Comparison of ENCODE assay signal across 18 cellular contexts in genomic region chr5:10466446-10467073, GRCh38.
DNase-seq lines count a peak whose midpoint lies in the region; ATAC-seq lines count a peak whose summit lies in the region.
"Had no signal": no experiment of that assay in that cellular context is flagged by ENCODE, and none has a peak within 500 bp of the region (broad histone marks: within the 10 kb centered on the region; RNA-seq: fewer than 3 reads in every experiment).

No MANE protein-coding gene starts in this region.

- no peak overlapping the region for H3K4me3 Mint-ChIP-seq in stimulated activated naive B cell treated with anti-CD40 and anti-IgM and Interleukin-4, amounts not matched to agents 10 μg/mL and 1 μg/mL and 100 μg/mL, for 72 hours
- H3K4me3 Mint-ChIP-seq: activated CD4-positive, alpha-beta T cell treated with anti-CD3 and anti-CD28 coated beads, Interleukin-2, amount 10 ng/mL, durations not matched to agents 7 days and 5 days; activated T-cell treated with anti-CD3 and anti-CD28 coated beads, Interleukin-2, amount 50 U/mL, for 72 hours had no signal

- peaks cover 15% of the 10 kb centered on the region for H3K4me1 ChIP-seq in HUES48 (ENCODE audit: control insufficient read depth, insufficient read depth, low read length)

- H3K4me3 ChIP-seq in HUES48 (ENCODE audit: low read depth, low read length): no peak overlapping the region
- H3K4me3 ChIP-seq: BLaER1, left lung, upper lobe of left lung had no signal

- H3K36me3 Mint-ChIP-seq in stimulated activated naive B cell treated with anti-CD40 and anti-IgM and Interleukin-4, amounts not matched to agents 10 μg/mL and 1 μg/mL and 100 μg/mL, for 72 hours: no peaks in the 10 kb centered on the region

- H3K27me3 Mint-ChIP-seq in stimulated activated naive B cell treated with anti-CD40 and anti-IgM and Interleukin-4, amounts not matched to agents 10 μg/mL and 1 μg/mL and 100 μg/mL, for 72 hours: peaks cover 16 to 19% of the 10 kb centered on the region in 2 donors
- H3K27me3 Mint-ChIP-seq: activated CD4-positive, alpha-beta T cell treated with anti-CD3 and anti-CD28 coated beads, Interleukin-2, amount 10 ng/mL, durations not matched to agents 7 days and 5 days had no signal

- peak overlapping the region; percentile 86 for H3K27ac ChIP-seq in HUES48 (ENCODE audit: low read depth, low read length)
- H3K27ac ChIP-seq in substantia nigra (ENCODE audit: low read depth, low read length, poor library complexity, severe bottlenecking): no peak overlapping the region
- H3K27ac ChIP-seq: BLaER1, left lung had no signal

- DNase-seq in SKM-1 (lab: John Stamatoyannopoulos, UW; ENCODE audit: unreplicated experiment) (peak; percentile 75), islet precursor cell (peak; percentile 51), substantia nigra (lab: John Stamatoyannopoulos, UW) (no peak)
- no peak for DNase-seq in stimulated activated naive B cell treated with anti-CD40 and anti-IgM and Interleukin-4, amounts not matched to agents 10 μg/mL and 1 μg/mL and 100 μg/mL, for 72 hours
- DNase-seq: activated CD4-positive, alpha-beta T cell treated with anti-CD3 and anti-CD28 coated beads, Interleukin-2, amount 10 ng/mL, durations not matched to agents 7 days and 5 days; activated naive CD4-positive, alpha-beta T cell; activated T-cell treated with anti-CD3 and anti-CD28 coated beads, Interleukin-2, amount 50 U/mL, for 72 hours; DND-41; left lung; NCI-H1092; NCI-H2029; NCI-H526; T-helper 9 cell had no signal

- no peaks in the 10 kb centered on the region for H3K9me3 ChIP-seq in HUES48 (ENCODE audit: control insufficient read depth, insufficient read depth, low read length)
- H3K9me3 ChIP-seq: BLaER1, left lung, upper lobe of left lung had no signal

- H3K9me3 Mint-ChIP-seq in stimulated activated naive B cell treated with anti-CD40 and anti-IgM and Interleukin-4, amounts not matched to agents 10 μg/mL and 1 μg/mL and 100 μg/mL, for 72 hours: no peaks in the 10 kb centered on the region
- H3K9me3 Mint-ChIP-seq: activated CD4-positive, alpha-beta T cell treated with anti-CD3 and anti-CD28 coated beads, Interleukin-2, amount 10 ng/mL, durations not matched to agents 7 days and 5 days; activated T-cell treated with anti-CD3 and anti-CD28 coated beads, Interleukin-2, amount 50 U/mL, for 72 hours had no signal

- ATAC-seq in stimulated activated naive B cell treated with anti-CD40 and anti-IgM and Interleukin-4, amounts not matched to agents 10 μg/mL and 1 μg/mL and 100 μg/mL, for 72 hours (replicated peaks): no peak
- no peak for ATAC-seq in GM21447 (IDR thresholded peaks at IDR 0.05; ENCODE audit: unreplicated experiment)
- ATAC-seq in GM21360 (IDR thresholded peaks at IDR 0.05; ENCODE audit: unreplicated experiment): no peak
- ATAC-seq: activated T-cell treated with anti-CD3 and anti-CD28 coated beads, Interleukin-2, amount 50 U/mL, for 72 hours had no signal

- H3K27ac Mint-ChIP-seq in stimulated activated naive B cell treated with anti-CD40 and anti-IgM and Interleukin-4, amounts not matched to agents 10 μg/mL and 1 μg/mL and 100 μg/mL, for 72 hours: peak overlapping the region; percentile 31
- H3K27ac Mint-ChIP-seq: activated T-cell treated with anti-CD3 and anti-CD28 coated beads, Interleukin-2, amount 50 U/mL, for 72 hours had no signal

- H3K27me3 ChIP-seq in HUES48 (ENCODE audit: control insufficient read depth, insufficient read depth, low read length): no peaks in the 10 kb centered on the region
- H3K27me3 ChIP-seq: BLaER1, left lung, upper lobe of left lung had no signal

- no peaks in the 10 kb centered on the region for H3K36me3 ChIP-seq in HUES48 (ENCODE audit: control insufficient read depth, insufficient read depth, low read length)
- H3K36me3 ChIP-seq: BLaER1, left lung, upper lobe of left lung had no signal

- peaks cover 8 to 17% of the 10 kb centered on the region in 2 donors for H3K4me1 Mint-ChIP-seq in stimulated activated naive B cell treated with anti-CD40 and anti-IgM and Interleukin-4, amounts not matched to agents 10 μg/mL and 1 μg/mL and 100 μg/mL, for 72 hours

- H3K9ac ChIP-seq in HUES48 (ENCODE audit: low read depth, low read length): no peak overlapping the region
- H3K9ac ChIP-seq: BLaER1 had no signal

Comparison
In these comparisons a context has a peak if more than half of its experiments do, and no peak if none do; other contexts are left out.
1. DNase-seq: peak in SKM-1 (single experiment) and islet precursor cell (single experiment); none in stimulated activated naive B cell treated with anti-CD40 and anti-IgM and Interleukin-4, amounts not matched to agents 10 μg/mL and 1 μg/mL and 100 μg/mL, for 72 hours (single experiment) and substantia nigra (0 of 49).